ENCODE assay signal across 8 cellular contexts in genomic region chr6:159979136-159979874, GRCh38. TPM values are rescaled to one million over a fixed set of nuclear protein-coding genes. Genes with fewer than 3 reads are reported as not detected.
DNase-seq lines count a peak whose midpoint lies in the region; ATAC-seq and TF ChIP-seq lines count a peak whose summit lies in the region.

No MANE protein-coding gene starts in this region.

- CTCF ChIA-PET in HEK293 (lab: Yijun Ruan, JAX): interaction anchor here (0.7 kb wide), 2 partner anchors 10 to 90 kb away, joined by 3 read pairs; no protein-coding TSS in a partner anchor

- H3K4me3 Mint-ChIP-seq in dendritic cell treated with granulocyte-macrophage colony-stimulating factor and Interleukin-4, amounts not matched to agents 40 ng/mL and 50 ng/mL, for 4 days: no peak overlapping the region

- in situ Hi-C loops in GM13977 (cut with MboI; ENCODE audit: low pct_unique_long_range_greater_than_20kb, low sequenced_read_pairs, unreplicated experiment): no loop called here

- peaks cover 89% of the 10 kb centered on the region for H3K4me1 Mint-ChIP-seq in dendritic cell treated with granulocyte-macrophage colony-stimulating factor and Interleukin-4, amounts not matched to agents 40 ng/mL and 50 ng/mL, for 4 days (ENCODE audit: low read depth)

- H3K36me3 Mint-ChIP-seq in dendritic cell treated with granulocyte-macrophage colony-stimulating factor and Interleukin-4, amounts not matched to agents 40 ng/mL and 50 ng/mL, for 4 days (ENCODE audit: low read depth): peaks cover 23% of the 10 kb centered on the region

- H3K9me3 Mint-ChIP-seq in dendritic cell treated with granulocyte-macrophage colony-stimulating factor and Interleukin-4, amounts not matched to agents 40 ng/mL and 50 ng/mL, for 4 days: no peaks in the 10 kb centered on the region

- no peak overlapping the region for H2AFZ ChIP-seq in MM.1S (ENCODE audit: low read length)

- H3K9ac ChIP-seq in MM.1S (ENCODE audit: low read length): peak overlapping the region; percentile 92

- H3K4me1 ChIP-seq in HEK293 (ENCODE audit: control insufficient read depth, insufficient read depth, low read length) (peaks cover 16% of the 10 kb centered on the region), MM.1S (ENCODE audit: low read length) (peaks cover 66% of the 10 kb centered on the region), neutrophil (ENCODE audit: control insufficient read depth in 1 of 2, insufficient read depth in 1 of 2, low read depth in 1 of 2, low read length in 1 of 2) (peaks cover 96 to 97% of the 10 kb centered on the region in 2 experiments)

- H3K79me2 ChIP-seq in MM.1S (ENCODE audit: low read length): peaks cover 95% of the 10 kb centered on the region

- H3K27ac ChIP-seq in HEK293 (ENCODE audit: extremely low read depth, low read depth, low read length) (no peak overlapping the region; the same call in 1 of the 2 replicates), MM.1S (ENCODE audit: low read length) (peak overlapping the region; percentile 100), neutrophil (peak overlapping the region; percentile 49)

- peak overlapping the region; percentile 96 for H3K4me2 ChIP-seq in MM.1S (ENCODE audit: low read depth, low read length)

- H3K27me3 ChIP-seq in MM.1S (replicated peaks; ENCODE audit: insufficient read depth, low read length) (no peaks in the 10 kb centered on the region), neutrophil (no peaks in the 10 kb centered on the region)

- peak; percentile 87 to 91 for ATAC-seq in activated CD4-positive, CD25-positive, alpha-beta regulatory T cell treated with anti-CD3 and anti-CD28 coated beads, Interleukin-2, amount 50 U/mL, for 24 hours
- ATAC-seq in sciatic nerve: no peak

- no peak overlapping the region for H3K4me3 ChIP-seq in HEK293 (ENCODE audit: low read depth, low read length)
- H3K4me3 ChIP-seq in MM.1S (ENCODE audit: low read length): peak overlapping the region; percentile 55
- H3K4me3 ChIP-seq in neutrophil (ENCODE audit: low read depth in 1 of 2, low read length in 1 of 2): peak overlapping the region in 1 of 2 experiments; percentile 2

- peak overlapping the region; percentile 68 for H3K27ac Mint-ChIP-seq in dendritic cell treated with granulocyte-macrophage colony-stimulating factor and Interleukin-4, amounts not matched to agents 40 ng/mL and 50 ng/mL, for 4 days

- DNase-seq in GM13977 (ENCODE audit: low spot score) (peak; percentile 67), MM.1S (peak; percentile 58), NCI-H1105 treated with DMSO at 0.1 percent for 48 hours (lab: John Stamatoyannopoulos, UW) (no peak), sciatic nerve (ENCODE audit: low spot score) (no peak)

- intact Hi-C loops in dendritic cell treated with granulocyte-macrophage colony-stimulating factor and Interleukin-4, amounts not matched to agents 40 ng/mL and 50 ng/mL, for 4 days (cut with micrococcal nuclease): no loop called here
- intact Hi-C loops in sciatic nerve (cut with DNase I): no loop called here

- POLR2A ChIA-PET in HEK293 (lab: Yijun Ruan, JAX): no interaction called here

- H3K9me3 ChIP-seq in HEK293 (ENCODE audit: control insufficient read depth, insufficient read depth, low read depth, low read length) (no peaks in the 10 kb centered on the region), MM.1S (replicated peaks; ENCODE audit: insufficient read depth, low read length) (no peaks in the 10 kb centered on the region), neutrophil (no peaks in the 10 kb centered on the region)

- no peaks in the 10 kb centered on the region for H3K9me2 ChIP-seq in MM.1S (replicated peaks; ENCODE audit: insufficient read depth, low read length)

- TF ChIP-seq CTCF in GM13977 (IDR thresholded peaks at IDR 0.05; ENCODE audit: extremely low read depth, insufficient read depth, missing control alignments) (no peak), HEK293 (tag by site-specific recombination; IDR thresholded peaks at IDR 0.05) (no peak), MM.1S (IDR thresholded peaks at IDR 0.05; ENCODE audit: low read length) (no peak), neutrophil (IDR thresholded peaks at IDR 0.05) (no peak)

- H3K27me3 Mint-ChIP-seq in dendritic cell treated with granulocyte-macrophage colony-stimulating factor and Interleukin-4, amounts not matched to agents 40 ng/mL and 50 ng/mL, for 4 days: peaks cover 14% of the 10 kb centered on the region

- no peaks in the 10 kb centered on the region for H4K20me1 ChIP-seq in MM.1S (ENCODE audit: insufficient read depth, low read length)

- peaks cover 59% of the 10 kb centered on the region for H3F3A ChIP-seq in MM.1S (ENCODE audit: insufficient read depth, low read length)

- H3K36me3 ChIP-seq in HEK293 (ENCODE audit: control insufficient read depth in 2 of 2, insufficient read depth in 1 of 2, low read length in 2 of 2): no peaks in the 10 kb centered on the region
- no peaks in the 10 kb centered on the region for H3K36me3 ChIP-seq in MM.1S (replicated peaks; ENCODE audit: insufficient read depth, low read length)
- peaks cover 6% of the 10 kb centered on the region for H3K36me3 ChIP-seq in neutrophil

TF ChIP-seq in HEK293, 187 proteins besides CTCF, POLR2A, EP300 and RAD21 (continues in another document):
- TF ChIP-seq, protein P1, sequence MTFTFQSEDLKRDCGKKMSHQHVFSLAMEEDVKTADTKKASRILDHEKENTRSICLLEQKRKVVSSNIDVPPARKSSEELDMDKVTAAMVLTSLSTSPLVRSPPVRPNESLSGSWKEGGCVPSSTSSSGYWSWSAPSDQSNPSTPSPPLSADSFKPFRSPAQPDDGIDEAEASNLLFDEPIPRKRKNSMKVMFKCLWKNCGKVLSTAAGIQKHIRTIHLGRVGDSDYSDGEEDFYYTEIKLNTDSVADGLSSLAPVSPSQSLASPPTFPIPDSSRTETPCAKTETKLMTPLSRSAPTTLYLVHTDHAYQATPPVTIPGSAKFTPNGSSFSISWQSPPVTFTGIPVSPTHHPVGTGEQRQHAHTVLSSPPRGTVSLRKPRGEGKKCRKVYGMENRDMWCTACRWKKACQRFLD (tag by site-specific recombination; IDR thresholded peaks at IDR 0.05): no peak
- TF ChIP-seq ZNF114 (tag by site-specific recombination; IDR thresholded peaks at IDR 0.05) (no peak), ZNF404 (tag by site-specific recombination; IDR thresholded peaks at IDR 0.05) (no peak), ZBTB20 (tag by site-specific recombination; IDR thresholded peaks at IDR 0.05) (no peak), ZNF76 (tag by site-specific recombination; IDR thresholded peaks at IDR 0.05; ENCODE audit: borderline replicate concordance, low read depth) (no peak), ZNF707 (tag by site-specific recombination; IDR thresholded peaks at IDR 0.05) (no peak), ZIC2 (tag by site-specific recombination; IDR thresholded peaks at IDR 0.05) (peak; percentile 91), ZNF830 (tag by site-specific recombination; IDR thresholded peaks at IDR 0.05; ENCODE audit: low read depth) (no peak), ZNF548 (tag by site-specific recombination; IDR thresholded peaks at IDR 0.05) (0 out of 2 replicates have a peak, but pooled peaks have one; percentile 9), ZNF473 (tag by site-specific recombination; IDR thresholded peaks at IDR 0.05) (no peak), SCRT2 (tag by site-specific recombination; IDR thresholded peaks at IDR 0.05) (peak; percentile 58), ZNF624 (tag by site-specific recombination; IDR thresholded peaks at IDR 0.05) (no peak), RBAK (tag by site-specific recombination; IDR thresholded peaks at IDR 0.05) (no peak), ZNF341 (tag by site-specific recombination; IDR thresholded peaks at IDR 0.05; ENCODE audit: low read depth) (peak; percentile 45; the same call in 1 of the 2 replicates), ZNF660 (tag by site-specific recombination; IDR thresholded peaks at IDR 0.05) (no peak), ZNF214 (tag by site-specific recombination; IDR thresholded peaks at IDR 0.05; ENCODE audit: borderline replicate concordance) (no peak), ZNF324 (tag by site-specific recombination; IDR thresholded peaks at IDR 0.05) (peak; percentile 61; the same call in 1 of the 2 replicates), TRIM28 (IDR thresholded peaks at IDR 0.05; ENCODE audit: borderline replicate concordance, low read length) (peak; percentile 86), ZNF433 (tag by site-specific recombination; IDR thresholded peaks at IDR 0.05; ENCODE audit: low read depth) (no peak)
- TF ChIP-seq, protein P2, sequence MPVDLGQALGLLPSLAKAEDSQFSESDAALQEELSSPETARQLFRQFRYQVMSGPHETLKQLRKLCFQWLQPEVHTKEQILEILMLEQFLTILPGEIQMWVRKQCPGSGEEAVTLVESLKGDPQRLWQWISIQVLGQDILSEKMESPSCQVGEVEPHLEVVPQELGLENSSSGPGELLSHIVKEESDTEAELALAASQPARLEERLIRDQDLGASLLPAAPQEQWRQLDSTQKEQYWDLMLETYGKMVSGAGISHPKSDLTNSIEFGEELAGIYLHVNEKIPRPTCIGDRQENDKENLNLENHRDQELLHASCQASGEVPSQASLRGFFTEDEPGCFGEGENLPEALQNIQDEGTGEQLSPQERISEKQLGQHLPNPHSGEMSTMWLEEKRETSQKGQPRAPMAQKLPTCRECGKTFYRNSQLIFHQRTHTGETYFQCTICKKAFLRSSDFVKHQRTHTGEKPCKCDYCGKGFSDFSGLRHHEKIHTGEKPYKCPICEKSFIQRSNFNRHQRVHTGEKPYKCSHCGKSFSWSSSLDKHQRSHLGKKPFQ (tag by site-specific recombination; IDR thresholded peaks at IDR 0.05): no peak
- TF ChIP-seq, protein P3, sequence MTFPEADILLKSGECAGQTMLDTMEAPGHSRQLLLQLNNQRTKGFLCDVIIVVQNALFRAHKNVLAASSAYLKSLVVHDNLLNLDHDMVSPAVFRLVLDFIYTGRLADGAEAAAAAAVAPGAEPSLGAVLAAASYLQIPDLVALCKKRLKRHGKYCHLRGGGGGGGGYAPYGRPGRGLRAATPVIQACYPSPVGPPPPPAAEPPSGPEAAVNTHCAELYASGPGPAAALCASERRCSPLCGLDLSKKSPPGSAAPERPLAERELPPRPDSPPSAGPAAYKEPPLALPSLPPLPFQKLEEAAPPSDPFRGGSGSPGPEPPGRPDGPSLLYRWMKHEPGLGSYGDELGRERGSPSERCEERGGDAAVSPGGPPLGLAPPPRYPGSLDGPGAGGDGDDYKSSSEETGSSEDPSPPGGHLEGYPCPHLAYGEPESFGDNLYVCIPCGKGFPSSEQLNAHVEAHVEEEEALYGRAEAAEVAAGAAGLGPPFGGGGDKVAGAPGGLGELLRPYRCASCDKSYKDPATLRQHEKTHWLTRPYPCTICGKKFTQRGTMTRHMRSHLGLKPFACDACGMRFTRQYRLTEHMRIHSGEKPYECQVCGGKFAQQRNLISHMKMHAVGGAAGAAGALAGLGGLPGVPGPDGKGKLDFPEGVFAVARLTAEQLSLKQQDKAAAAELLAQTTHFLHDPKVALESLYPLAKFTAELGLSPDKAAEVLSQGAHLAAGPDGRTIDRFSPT (tag by site-specific recombination; IDR thresholded peaks at IDR 0.05): no peak

RNA-seq across cellular contexts. Expression of gene IGF2R, which starts 10.4 kb away (rescaled TPM):
- 71.7 TPM for total RNA-seq in sciatic nerve

Comparison
In these comparisons a context has a peak if more than half of its experiments do, and no peak if none do; other contexts are left out.
1. DNase-seq: peak in GM13977 (single experiment) and MM.1S (single experiment); none in NCI-H1105 treated with DMSO at 0.1 percent for 48 hours (single experiment) and sciatic nerve (single experiment).